In genomic region chr21:43721225-43721605, GRCh38 we compare ENCODE assay signal across 10 cellular contexts. TPM values are rescaled to one million over a fixed set of nuclear protein-coding genes. Genes with fewer than 3 reads are reported as not detected.
DNase-seq lines count a peak whose midpoint lies in the region; ATAC-seq and TF ChIP-seq lines count a peak whose summit lies in the region.
"Had no signal": no experiment of that assay in that cellular context is flagged by ENCODE, and none has a peak within 500 bp of the region (broad histone marks: within the 10 kb centered on the region; RNA-seq: fewer than 3 reads in every experiment).

No MANE protein-coding gene starts in this region.

- no peak for ATAC-seq in HG03135 (IDR thresholded peaks at IDR 0.05; ENCODE audit: unreplicated experiment)
- ATAC-seq: foreskin keratinocyte had no signal

- H3K23ac ChIP-seq in mesenchymal stem cell (ENCODE audit: low read length in 2 of 2), result peak overlapping the region in 1 of 2 experiments; percentile 79

- no peaks in the 10 kb centered on the region for H3K27me3 ChIP-seq in A673 (replicated peaks; ENCODE audit: insufficient read depth, low read depth, low read length, poor library complexity)
- no peaks in the 10 kb centered on the region for H3K27me3 ChIP-seq in mesenchymal stem cell (ENCODE audit: control insufficient read depth in 1 of 2, insufficient read depth in 1 of 2, low read length in 2 of 2)
- H3K27me3 ChIP-seq: foreskin keratinocyte, uterus had no signal

- H4K91ac ChIP-seq in mesenchymal stem cell (ENCODE audit: low read length), result no peak overlapping the region

- no peak overlapping the region for H4K8ac ChIP-seq in mesenchymal stem cell (ENCODE audit: low read length)

- H3K36me3 ChIP-seq in A673 (ENCODE audit: insufficient read depth, low read length, poor library complexity, severe bottlenecking) (peaks cover 5% of the 10 kb centered on the region), mesenchymal stem cell (ENCODE audit: control insufficient read depth in 1 of 2, insufficient read depth in 2 of 2, low read depth in 1 of 2, low read length in 2 of 2) (peaks cover 12 to 26% of the 10 kb centered on the region in 2 experiments)
- H3K36me3 ChIP-seq: uterus had no signal

- WGBS in mesenchymal stem cell, result 96% methylated on average over 4 of the region's 4 CpGs
- 82% methylated on average over 4 of the region's 4 CpGs for WGBS in lower leg skin, 2 donors

- H2BK15ac ChIP-seq in mesenchymal stem cell (ENCODE audit: low read depth, poor library complexity, severe bottlenecking), result no peak overlapping the region

- no peak overlapping the region for H2AK5ac ChIP-seq in mesenchymal stem cell (ENCODE audit: low read length, severe bottlenecking)

- peak overlapping the region; percentile 95 for H3K9ac ChIP-seq in mesenchymal stem cell (ENCODE audit: low read length)

- H3K27ac ChIP-seq in A673 (ENCODE audit: low read depth, low read length, poor library complexity, severe bottlenecking), result no peak overlapping the region
- H3K27ac ChIP-seq in mesenchymal stem cell (ENCODE audit: low read length, poor library complexity, severe bottlenecking), result no peak overlapping the region
- H3K27ac ChIP-seq: foreskin keratinocyte, uterus had no signal

- BruUV-seq in A673 (replicated peaks; lab: Mats Ljungman, UMichigan), result no TSS peak

- H2AFZ ChIP-seq in mesenchymal stem cell (ENCODE audit: low read depth, low read length), result no peak overlapping the region

- H3K14ac ChIP-seq in mesenchymal stem cell (ENCODE audit: low read length in 2 of 2), result peak overlapping the region in 1 of 2 experiments; percentile 21

- no peaks in the 10 kb centered on the region for H3K27me3 Mint-ChIP-seq in brain

- CTCF ChIA-PET in A673 (lab: Charles Lee), result no interaction called here

- H3K4me1 Mint-ChIP-seq in brain, result peaks cover 47% of the 10 kb centered on the region

- H2BK120ac ChIP-seq in mesenchymal stem cell (ENCODE audit: low read depth, low read length), result no peak overlapping the region

- H3K4me1 ChIP-seq in A673 (ENCODE audit: insufficient read depth, low read length, poor library complexity, severe bottlenecking), result peaks cover 24% of the 10 kb centered on the region
- peaks cover 41% of the 10 kb centered on the region for H3K4me1 ChIP-seq in mesenchymal stem cell (ENCODE audit: control insufficient read depth, insufficient read depth, low read depth, low read length)

- peak overlapping the region in 3 of 5 experiments; percentile 58 to 82 (median 82) for H3K27ac Mint-ChIP-seq in brain

- no peak overlapping the region for H3K18ac ChIP-seq in mesenchymal stem cell (ENCODE audit: low read depth in 1 of 2, low read length in 2 of 2)

- H3K79me1 ChIP-seq in mesenchymal stem cell (replicated peaks; ENCODE audit: low read length, poor library complexity, severe bottlenecking), result peaks cover 12% of the 10 kb centered on the region

- H3K4ac ChIP-seq in mesenchymal stem cell (ENCODE audit: low read depth in 1 of 2, low read length in 2 of 2), result no peak overlapping the region

- H3K4me3 ChIP-seq in A673 (ENCODE audit: low read depth, low read length, poor library complexity, severe bottlenecking) (peak overlapping the region; percentile 99), HFF-Myc (replicated peaks; ENCODE audit: low read depth, low read length) (peak overlapping the region; percentile 72), mesenchymal stem cell (ENCODE audit: insufficient read depth in 1 of 2, low read depth in 1 of 2, low read length in 2 of 2) (peak overlapping the region in 1 of 2 experiments; percentile 87), lower leg skin (ENCODE audit: low read depth, poor library complexity, severe bottlenecking) (no peak overlapping the region)

- H3K36me3 Mint-ChIP-seq in brain, result peaks cover 20% of the 10 kb centered on the region

- H2BK5ac ChIP-seq in mesenchymal stem cell (ENCODE audit: low read depth, low read length, poor library complexity, severe bottlenecking), result no peak overlapping the region

- H2BK12ac ChIP-seq in mesenchymal stem cell (ENCODE audit: low read length in 2 of 2), result peak overlapping the region in 1 of 2 experiments; percentile 67

- no peak for DNase-seq in A673 (ENCODE audit: low spot score)
- no peak for DNase-seq in HFF-Myc (ENCODE audit: extremely low read depth, low read depth)
- no peak for DNase-seq in mesenchymal stem cell
- DNase-seq in C1 segment of cervical spinal cord (lab: John Stamatoyannopoulos, UW), result no peak
- DNase-seq in AG08396 (ENCODE audit: low spot score), result no peak
- no peak for DNase-seq in lower leg skin (ENCODE audit: low spot score in 2 of 2)
- DNase-seq: uterus had no signal

- H3K4me2 ChIP-seq in mesenchymal stem cell (ENCODE audit: low read length, poor library complexity, severe bottlenecking), result peak overlapping the region; percentile 77

- no peak for TF ChIP-seq POLR2A in lower leg skin (IDR thresholded peaks at IDR 0.05)

- H3K9me3 ChIP-seq in A673 (ENCODE audit: low read depth, low read length, poor library complexity, severe bottlenecking), result no peaks in the 10 kb centered on the region
- no peaks in the 10 kb centered on the region for H3K9me3 ChIP-seq in mesenchymal stem cell (ENCODE audit: control insufficient read depth, low read length)
- H3K9me3 ChIP-seq: uterus had no signal

- POLR2A ChIA-PET in A673 (lab: Charles Lee; ENCODE audit: low non-redundant PET), result no interaction called here

- intact Hi-C loops in A673 (cut with micrococcal nuclease; ENCODE audit: unreplicated experiment), result no loop called here
- intact Hi-C loops in lower leg skin (cut with DNase I; ENCODE audit: low total_unique reads), result loop anchor here (10.0 kb wide), 1 partner anchor 56 kb away; no protein-coding TSS in a partner anchor

- H3K9me3 Mint-ChIP-seq in brain, result peaks cover 0 to 13% (median 2%) of the 10 kb centered on the region in 5 experiments

- H3K4me3 Mint-ChIP-seq in brain, result peak overlapping the region; percentile 81 to 89 (median 84)

- TF ChIP-seq CTCF in A673 (conservative IDR thresholded peaks at IDR 0.05; ENCODE audit: low read depth, low read length) (no peak), HFF-Myc (IDR thresholded peaks at IDR 0.05; ENCODE audit: low read depth, low read length, missing control alignments) (no peak), brain (conservative IDR thresholded peaks at IDR 0.05) (no peak), lower leg skin (IDR thresholded peaks at IDR 0.05) (no peak)

RNA-seq across cellular contexts. Expression of gene PDXK, which starts 2.3 kb away (rescaled TPM):
- 114 and 116 TPM in 2 replicates for total RNA-seq in A673 (2021)
- polyA plus RNA-seq in brain (ENCODE audit: insufficient read depth, low read depth, low replicate concordance), result 83.2 TPM
- 72.9 TPM for polyA plus RNA-seq in mesenchymal stem cell (2013, experiment 1 of 2)
- 72.1 TPM for polyA plus RNA-seq in mesenchymal stem cell (2013, experiment 2 of 2)
- 10 to 100 TPM; 19.5 to 55.6 (median 42.1) TPM for total RNA-seq in lower leg skin

RNA-seq across cellular contexts. Expression of gene CSTB, which starts 54.9 kb away (rescaled TPM):
- total RNA-seq in A673 (2021) (44.1 and 55.9 TPM in 2 replicates), lower leg skin (10 to 100 TPM; 11.0 to 29.3 (median 21.8) TPM)
- 63.4 TPM for polyA plus RNA-seq in brain (ENCODE audit: insufficient read depth, low read depth, low replicate concordance)
- polyA plus RNA-seq in mesenchymal stem cell (2013, experiment 1 of 2), result 276 TPM
- 282 TPM for polyA plus RNA-seq in mesenchymal stem cell (2013, experiment 2 of 2)
